ENCODE assay signal across 2 cellular contexts in the genomic region with DNA sequence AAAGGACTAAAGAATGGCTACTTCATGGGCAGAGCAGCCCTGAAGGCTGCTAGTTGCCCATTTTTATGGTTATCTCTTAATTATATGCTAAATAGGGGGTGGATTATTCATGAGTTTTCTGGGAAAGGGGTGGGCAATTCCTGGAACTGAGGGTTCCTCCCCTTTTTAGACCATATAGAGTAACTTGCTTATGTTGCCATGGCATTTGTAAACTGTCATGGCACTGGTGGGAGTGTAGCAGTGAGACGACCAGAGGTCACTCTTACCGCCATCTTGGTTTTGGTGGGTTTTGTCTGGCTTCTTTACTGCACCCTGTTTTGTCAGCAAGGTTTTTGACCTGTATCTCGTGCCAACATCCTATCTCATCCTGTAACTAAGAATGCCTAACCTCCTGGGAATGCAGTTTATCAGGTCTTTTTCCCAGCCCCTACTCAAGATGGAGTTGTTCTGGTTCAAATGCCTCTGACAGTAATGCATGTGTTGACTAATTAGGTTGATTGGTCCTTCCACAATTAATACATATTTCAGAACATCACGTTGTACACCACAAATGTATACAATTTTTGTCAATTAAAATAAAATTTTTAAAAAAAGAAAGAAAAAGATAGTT.
TF ChIP-seq lines count a peak whose summit lies in the region.

No MANE protein-coding gene starts in this region.

TF ChIP-seq in IMR-90, 13 proteins besides CTCF, POLR2A, EP300 and RAD21:
- TF ChIP-seq SMC3 (IDR thresholded peaks at IDR 0.05; ENCODE audit: low read depth, low read length) (no peak), NFE2L2 (IDR thresholded peaks at IDR 0.05; ENCODE audit: low read depth, low read length) (no peak), CHD1 (IDR thresholded peaks at IDR 0.05; ENCODE audit: low read depth, low read length) (no peak), RCOR1 (IDR thresholded peaks at IDR 0.05; ENCODE audit: insufficient replicate concordance, low read length) (no peak), MXI1 (IDR thresholded peaks at IDR 0.05; ENCODE audit: borderline replicate concordance, low read depth, low read length) (no peak), RFX5 (IDR thresholded peaks at IDR 0.05; ENCODE audit: low read depth, low read length) (no peak), MAZ (IDR thresholded peaks at IDR 0.05; ENCODE audit: borderline replicate concordance, low read depth, low read length) (no peak), BHLHE40 (IDR thresholded peaks at IDR 0.05; ENCODE audit: low read depth, low read length) (no peak), FOS (IDR thresholded peaks at IDR 0.05; ENCODE audit: low read depth, low read length) (no peak), CEBPB (IDR thresholded peaks at IDR 0.05; ENCODE audit: low read depth, low read length) (no peak), MAFK (IDR thresholded peaks at IDR 0.05; ENCODE audit: low read depth, low read length) (no peak)
- TF ChIP-seq, protein P1, sequence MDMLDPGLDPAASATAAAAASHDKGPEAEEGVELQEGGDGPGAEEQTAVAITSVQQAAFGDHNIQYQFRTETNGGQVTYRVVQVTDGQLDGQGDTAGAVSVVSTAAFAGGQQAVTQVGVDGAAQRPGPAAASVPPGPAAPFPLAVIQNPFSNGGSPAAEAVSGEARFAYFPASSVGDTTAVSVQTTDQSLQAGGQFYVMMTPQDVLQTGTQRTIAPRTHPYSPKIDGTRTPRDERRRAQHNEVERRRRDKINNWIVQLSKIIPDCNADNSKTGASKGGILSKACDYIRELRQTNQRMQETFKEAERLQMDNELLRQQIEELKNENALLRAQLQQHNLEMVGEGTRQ (IDR thresholded peaks at IDR 0.05; ENCODE audit: low read depth, low read length), result no peak
- TF ChIP-seq, protein P2, sequence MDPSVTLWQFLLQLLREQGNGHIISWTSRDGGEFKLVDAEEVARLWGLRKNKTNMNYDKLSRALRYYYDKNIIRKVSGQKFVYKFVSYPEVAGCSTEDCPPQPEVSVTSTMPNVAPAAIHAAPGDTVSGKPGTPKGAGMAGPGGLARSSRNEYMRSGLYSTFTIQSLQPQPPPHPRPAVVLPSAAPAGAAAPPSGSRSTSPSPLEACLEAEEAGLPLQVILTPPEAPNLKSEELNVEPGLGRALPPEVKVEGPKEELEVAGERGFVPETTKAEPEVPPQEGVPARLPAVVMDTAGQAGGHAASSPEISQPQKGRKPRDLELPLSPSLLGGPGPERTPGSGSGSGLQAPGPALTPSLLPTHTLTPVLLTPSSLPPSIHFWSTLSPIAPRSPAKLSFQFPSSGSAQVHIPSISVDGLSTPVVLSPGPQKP (IDR thresholded peaks at IDR 0.05; ENCODE audit: borderline replicate concordance, low read depth, low read length), result no peak
TF ChIP-seq in IMR-90: peak in this region for 0.

TF ChIP-seq in K562, 482 proteins besides CTCF, POLR2A, EP300 and RAD21:
- TF ChIP-seq NR2F6 (CRISPR knock-in tag; IDR thresholded peaks at IDR 0.05) (no peak), ZNF551 (CRISPR knock-in tag; IDR thresholded peaks at IDR 0.05) (no peak), YBX1 (IDR thresholded peaks at IDR 0.05) (no peak), PYGO2 (tag; IDR thresholded peaks at IDR 0.05) (peak; percentile 88), YY1 (IDR thresholded peaks at IDR 0.05; ENCODE audit: borderline replicate concordance in 1 of 3, control insufficient read depth in 1 of 3, extremely low read depth in 1 of 3, insufficient read depth in 3 of 3, insufficient read length in 1 of 3, insufficient replicate concordance in 2 of 3, low read depth in 1 of 3, low read length in 2 of 3) (peak in 2 of 3 experiments; percentile 11 to 65), NR2C2 (CRISPR knock-in tag; IDR thresholded peaks at IDR 0.05) (no peak), NR2C2 (tag; IDR thresholded peaks at IDR 0.05) (0 out of 2 replicates have a peak, but pooled peaks have one; percentile 30), STAT5A (IDR thresholded peaks at IDR 0.05; ENCODE audit: borderline replicate concordance, low read length) (peak; percentile 86), SRSF1 (IDR thresholded peaks at IDR 0.05; ENCODE audit: low read depth, low read length) (no peak), NCOA2 (IDR thresholded peaks at IDR 0.05; ENCODE audit: partially characterized antibody in 2 of 2) (no peak), RFX1 (IDR thresholded peaks at IDR 0.05) (peak; percentile 74), EGR1 (conservative IDR thresholded peaks at IDR 0.05) (0 out of 2 replicates have a peak, but pooled peaks have one; percentile 14), CREBBP (IDR thresholded peaks at IDR 0.05; ENCODE audit: low read depth, low read length) (no peak), ZNF239 (CRISPR knock-in tag; IDR thresholded peaks at IDR 0.05) (peak; percentile 16; the same call in 1 of the 2 replicates), TAF1 (IDR thresholded peaks at IDR 0.05; ENCODE audit: control insufficient read depth, extremely low read depth, insufficient read depth, low read length, severe bottlenecking) (no peak), ZNF436 (CRISPR knock-in tag; IDR thresholded peaks at IDR 0.05) (no peak), NR4A1 (CRISPR knock-in tag; IDR thresholded peaks at IDR 0.05) (no peak), NR4A1 (tag; IDR thresholded peaks at IDR 0.05) (peak; percentile 86; the same call in 1 of the 2 replicates), CBX5 (IDR thresholded peaks at IDR 0.05; ENCODE audit: borderline replicate concordance, low read depth) (no peak), GTF2A2 (tag; IDR thresholded peaks at IDR 0.05) (0 out of 2 replicates have a peak, but pooled peaks have one; percentile 37), PTTG1 (tag; IDR thresholded peaks at IDR 0.05; ENCODE audit: low read depth) (peak; percentile 55), DIDO1 (tag; IDR thresholded peaks at IDR 0.05; ENCODE audit: low read depth) (0 out of 2 replicates have a peak, but pooled peaks have one; percentile 22), ESRRA (IDR thresholded peaks at IDR 0.05; ENCODE audit: borderline replicate concordance, low read depth) (peak; percentile 34; the same call in 1 of the 2 replicates), PHTF2 (CRISPR knock-in tag; IDR thresholded peaks at IDR 0.05) (no peak), PTRF (tag; IDR thresholded peaks at IDR 0.05) (peak; percentile 56; the same call in 1 of the 2 replicates), HSF4 (CRISPR knock-in tag; IDR thresholded peaks at IDR 0.05; ENCODE audit: borderline replicate concordance) (no peak), ETV1 (tag; conservative IDR thresholded peaks at IDR 0.05; ENCODE audit: low read depth) (no peak)
- TF ChIP-seq, protein P3, sequence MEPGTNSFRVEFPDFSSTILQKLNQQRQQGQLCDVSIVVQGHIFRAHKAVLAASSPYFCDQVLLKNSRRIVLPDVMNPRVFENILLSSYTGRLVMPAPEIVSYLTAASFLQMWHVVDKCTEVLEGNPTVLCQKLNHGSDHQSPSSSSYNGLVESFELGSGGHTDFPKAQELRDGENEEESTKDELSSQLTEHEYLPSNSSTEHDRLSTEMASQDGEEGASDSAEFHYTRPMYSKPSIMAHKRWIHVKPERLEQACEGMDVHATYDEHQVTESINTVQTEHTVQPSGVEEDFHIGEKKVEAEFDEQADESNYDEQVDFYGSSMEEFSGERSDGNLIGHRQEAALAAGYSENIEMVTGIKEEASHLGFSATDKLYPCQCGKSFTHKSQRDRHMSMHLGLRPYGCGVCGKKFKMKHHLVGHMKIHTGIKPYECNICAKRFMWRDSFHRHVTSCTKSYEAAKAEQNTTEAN (CRISPR knock-in tag; IDR thresholded peaks at IDR 0.05), result no peak
- TF ChIP-seq, protein P4, sequence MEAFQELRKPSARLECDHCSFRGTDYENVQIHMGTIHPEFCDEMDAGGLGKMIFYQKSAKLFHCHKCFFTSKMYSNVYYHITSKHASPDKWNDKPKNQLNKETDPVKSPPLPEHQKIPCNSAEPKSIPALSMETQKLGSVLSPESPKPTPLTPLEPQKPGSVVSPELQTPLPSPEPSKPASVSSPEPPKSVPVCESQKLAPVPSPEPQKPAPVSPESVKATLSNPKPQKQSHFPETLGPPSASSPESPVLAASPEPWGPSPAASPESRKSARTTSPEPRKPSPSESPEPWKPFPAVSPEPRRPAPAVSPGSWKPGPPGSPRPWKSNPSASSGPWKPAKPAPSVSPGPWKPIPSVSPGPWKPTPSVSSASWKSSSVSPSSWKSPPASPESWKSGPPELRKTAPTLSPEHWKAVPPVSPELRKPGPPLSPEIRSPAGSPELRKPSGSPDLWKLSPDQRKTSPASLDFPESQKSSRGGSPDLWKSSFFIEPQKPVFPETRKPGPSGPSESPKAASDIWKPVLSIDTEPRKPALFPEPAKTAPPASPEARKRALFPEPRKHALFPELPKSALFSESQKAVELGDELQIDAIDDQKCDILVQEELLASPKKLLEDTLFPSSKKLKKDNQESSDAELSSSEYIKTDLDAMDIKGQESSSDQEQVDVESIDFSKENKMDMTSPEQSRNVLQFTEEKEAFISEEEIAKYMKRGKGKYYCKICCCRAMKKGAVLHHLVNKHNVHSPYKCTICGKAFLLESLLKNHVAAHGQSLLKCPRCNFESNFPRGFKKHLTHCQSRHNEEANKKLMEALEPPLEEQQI (IDR thresholded peaks at IDR 0.05), result no peak
- TF ChIP-seq, protein P5, sequence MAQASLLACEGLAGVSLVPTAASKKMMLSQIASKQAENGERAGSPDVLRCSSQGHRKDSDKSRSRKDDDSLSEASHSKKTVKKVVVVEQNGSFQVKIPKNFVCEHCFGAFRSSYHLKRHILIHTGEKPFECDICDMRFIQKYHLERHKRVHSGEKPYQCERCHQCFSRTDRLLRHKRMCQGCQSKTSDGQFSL (CRISPR knock-in tag; IDR thresholded peaks at IDR 0.05), result no peak
- TF ChIP-seq, protein P5 (tag; IDR thresholded peaks at IDR 0.05), result peak in 1 of 2 experiments; percentile 36; a peak in 1 of 4 replicates
- TF ChIP-seq, protein P6, sequence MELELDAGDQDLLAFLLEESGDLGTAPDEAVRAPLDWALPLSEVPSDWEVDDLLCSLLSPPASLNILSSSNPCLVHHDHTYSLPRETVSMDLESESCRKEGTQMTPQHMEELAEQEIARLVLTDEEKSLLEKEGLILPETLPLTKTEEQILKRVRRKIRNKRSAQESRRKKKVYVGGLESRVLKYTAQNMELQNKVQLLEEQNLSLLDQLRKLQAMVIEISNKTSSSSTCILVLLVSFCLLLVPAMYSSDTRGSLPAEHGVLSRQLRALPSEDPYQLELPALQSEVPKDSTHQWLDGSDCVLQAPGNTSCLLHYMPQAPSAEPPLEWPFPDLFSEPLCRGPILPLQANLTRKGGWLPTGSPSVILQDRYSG (tag; conservative IDR thresholded peaks at IDR 0.05; ENCODE audit: low read depth), result 0 out of 2 replicates have a peak, but pooled peaks have one; percentile 55
